ENCODE assay signal across 24 cellular contexts in the genomic region with DNA sequence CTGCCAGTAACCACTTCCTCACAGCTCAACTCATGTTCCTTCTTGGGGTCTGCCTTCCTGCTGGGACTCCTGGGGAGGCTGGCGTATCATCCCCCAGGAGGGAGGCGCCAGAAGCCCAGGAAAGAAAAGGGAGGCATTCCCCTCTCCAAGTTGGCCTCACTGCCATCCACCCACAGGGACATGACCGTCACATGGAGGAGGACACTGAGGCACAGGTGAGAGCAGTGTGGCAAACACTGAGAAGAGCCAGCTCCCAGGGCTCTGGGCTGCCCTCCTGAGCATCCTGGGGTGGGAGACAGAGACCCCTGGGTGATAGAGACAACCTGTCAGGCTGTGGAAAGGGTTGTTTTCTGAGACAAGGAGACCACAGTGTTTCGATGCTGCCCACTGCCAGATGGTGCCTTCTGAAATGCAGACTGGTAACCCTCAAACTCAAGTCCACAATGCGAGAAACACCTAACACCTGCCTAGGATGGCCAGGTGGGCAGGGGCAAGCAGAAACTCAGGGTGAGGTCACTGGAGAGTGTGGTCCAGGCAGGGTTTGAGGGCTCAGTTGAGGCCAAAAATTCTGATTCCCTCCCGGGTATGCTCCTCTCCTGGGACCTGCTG.
DNase-seq lines count a peak whose midpoint lies in the region; ATAC-seq and TF ChIP-seq lines count a peak whose summit lies in the region.
"Had no signal": no experiment of that assay in that cellular context is flagged by ENCODE, and none has a peak within 500 bp of the region (broad histone marks: within the 10 kb centered on the region; RNA-seq: fewer than 3 reads in every experiment).

No MANE protein-coding gene starts in this region.

- no peaks in the 10 kb centered on the region for H3K79me2 ChIP-seq in trophoblast cell (ENCODE audit: control insufficient read depth, insufficient read depth, low read length, poor library complexity)

- H2AK5ac ChIP-seq in trophoblast cell (ENCODE audit: low read length) = no peak overlapping the region

- H3K27me3 Mint-ChIP-seq in endothelial cell (ENCODE audit: unreplicated experiment) = peaks cover 21% of the 10 kb centered on the region
- H3K27me3 Mint-ChIP-seq: CD4-positive, alpha-beta memory T cell; CD4-positive, CD25-positive, alpha-beta regulatory T cell; CD8-positive, alpha-beta memory T cell had no signal

- intact Hi-C loops in mucosa of descending colon (cut with DNase I, micrococcal nuclease) = no loop called here

- peak overlapping the region; percentile 8 for H3K27ac Mint-ChIP-seq in endothelial cell (ENCODE audit: unreplicated experiment)
- H3K27ac Mint-ChIP-seq: CD14-positive monocyte; CD4-positive, CD25-positive, alpha-beta regulatory T cell; CD8-positive, alpha-beta memory T cell had no signal

- H3K14ac ChIP-seq in trophoblast cell (ENCODE audit: low read length) = no peak overlapping the region

- no peak overlapping the region for H3K4me2 ChIP-seq in trophoblast cell (ENCODE audit: low read length)
- H3K4me2 ChIP-seq: BLaER1 had no signal

- H3K4me1 ChIP-seq in trophoblast cell (ENCODE audit: control insufficient read depth in 1 of 2, insufficient read depth in 2 of 2, low read length in 2 of 2) (no peaks in the 10 kb centered on the region), mucosa of descending colon (ENCODE audit: low read depth) (no peaks in the 10 kb centered on the region)
- H3K4me1 ChIP-seq: BE2C, BLaER1 had no signal

- H3K9me3 ChIP-seq in trophoblast cell (ENCODE audit: insufficient read depth, low read depth, low read length) (peaks cover 60% of the 10 kb centered on the region), mucosa of descending colon (peaks cover 52% of the 10 kb centered on the region)
- H3K9me3 ChIP-seq: BLaER1 had no signal

- peak overlapping the region; percentile 34 for H3K9ac ChIP-seq in trophoblast cell (ENCODE audit: low read length)
- H3K9ac ChIP-seq: BLaER1 had no signal

- no peak for DNase-seq in endothelial cell (ENCODE audit: low spot score)
- peak; percentile 49 for DNase-seq in mesenteric fat pad (ENCODE audit: low spot score)
- no peak for DNase-seq in trophoblast cell
- no peak for DNase-seq in NCI-H82 (lab: John Stamatoyannopoulos, UW)
- no peak for DNase-seq in mucosa of descending colon
- DNase-seq: 8988T; ACHN; BE2C; C1 segment of cervical spinal cord; CD4-positive, alpha-beta memory T cell; CD4-positive, CD25-positive, alpha-beta regulatory T cell; CD8-positive, alpha-beta memory T cell; COR-L47; DMS 273 treated with DMSO at 0.1 percent for 48 hours; DMS153; DMS53; DMS79; DND-41; EL; GDM1 had no signal

- TF ChIP-seq CTCF in endothelial cell (IDR thresholded peaks at IDR 0.05; ENCODE audit: unreplicated experiment) (no peak), mucosa of descending colon (IDR thresholded peaks at IDR 0.05) (no peak)

- no peak overlapping the region for H3K4me3 Mint-ChIP-seq in endothelial cell (ENCODE audit: unreplicated experiment)
- H3K4me3 Mint-ChIP-seq: CD14-positive monocyte; CD4-positive, alpha-beta memory T cell; CD4-positive, CD25-positive, alpha-beta regulatory T cell; CD8-positive, alpha-beta memory T cell had no signal

- H2AFZ ChIP-seq in trophoblast cell (ENCODE audit: insufficient read depth, low read length, poor library complexity) = no peak overlapping the region

- H3K36me3 Mint-ChIP-seq in endothelial cell (ENCODE audit: low read depth, unreplicated experiment) = peaks cover 11% of the 10 kb centered on the region
- H3K36me3 Mint-ChIP-seq: CD14-positive monocyte; CD4-positive, alpha-beta memory T cell; CD4-positive, CD25-positive, alpha-beta regulatory T cell had no signal

- H3K18ac ChIP-seq in trophoblast cell (ENCODE audit: low read length) = no peak overlapping the region

- no peaks in the 10 kb centered on the region for H3K79me1 ChIP-seq in trophoblast cell (ENCODE audit: low read length)

- H3K36me3 ChIP-seq in trophoblast cell (ENCODE audit: control insufficient read depth in 1 of 2, insufficient read depth in 2 of 2, low read length in 2 of 2) (no peaks in the 10 kb centered on the region), mucosa of descending colon (ENCODE audit: low read depth) (no peaks in the 10 kb centered on the region)
- H3K36me3 ChIP-seq: BE2C, BLaER1 had no signal

- no peak overlapping the region for H2BK12ac ChIP-seq in trophoblast cell (ENCODE audit: low read length)

- H3K23ac ChIP-seq in trophoblast cell (ENCODE audit: low read length) = no peak overlapping the region

- no peaks in the 10 kb centered on the region for H3K27me3 ChIP-seq in trophoblast cell (ENCODE audit: insufficient read depth, low read length)
- H3K27me3 ChIP-seq: BE2C, BLaER1 had no signal

- H3K9me3 Mint-ChIP-seq in endothelial cell (ENCODE audit: unreplicated experiment) = peaks cover 44% of the 10 kb centered on the region

- H3K4ac ChIP-seq in trophoblast cell (ENCODE audit: low read depth, low read length) = no peak overlapping the region

- H2BK120ac ChIP-seq in trophoblast cell (ENCODE audit: insufficient read depth, low read length, poor library complexity) = no peak overlapping the region

- no CpG with 5 or more reads among the region's 6 CpGs for WGBS in trophoblast cell (ENCODE audit: extremely low coverage, insufficient coverage, insufficient read length)

- H4K12ac ChIP-seq in trophoblast cell (ENCODE audit: low read depth, low read length) = no peak overlapping the region

- H3K4me3 ChIP-seq in trophoblast cell (ENCODE audit: low read depth, low read length) (no peak overlapping the region), mucosa of descending colon (no peak overlapping the region)
- H3K4me3 ChIP-seq: BLaER1, GM12878 had no signal

- no peak for ATAC-seq in HG03108 (IDR thresholded peaks at IDR 0.05; ENCODE audit: unreplicated experiment)
- no peak for ATAC-seq in mucosa of descending colon
- ATAC-seq: GM12878 had no signal

- H4K91ac ChIP-seq in trophoblast cell (ENCODE audit: low read depth, low read length) = no peak overlapping the region

- no peak overlapping the region for H2BK5ac ChIP-seq in trophoblast cell (ENCODE audit: low read depth, low read length, poor library complexity)

- no peak overlapping the region for H4K8ac ChIP-seq in trophoblast cell (ENCODE audit: low read depth, low read length)

- H3K27ac ChIP-seq in trophoblast cell (ENCODE audit: low read depth, low read length) = no peak overlapping the region
- H3K27ac ChIP-seq: BLaER1 had no signal

- no peaks in the 10 kb centered on the region for H3K4me1 Mint-ChIP-seq in endothelial cell (ENCODE audit: unreplicated experiment)
- H3K4me1 Mint-ChIP-seq: CD14-positive monocyte had no signal
